Comparison of ENCODE assay signal across 1 cellular context in genomic region chr17:75442168-75443103, GRCh38.
TF ChIP-seq lines count a peak whose summit lies in the region.

No MANE protein-coding gene starts in this region.

TF ChIP-seq in HepG2, 621 proteins besides CTCF, POLR2A, EP300 and RAD21 (continued from another document):
- TF ChIP-seq SKIL (CRISPR knock-in tag; IDR thresholded peaks at IDR 0.05; ENCODE audit: borderline replicate concordance) (0 out of 2 replicates have a peak, but pooled peaks have one; percentile 55), ZNF337 (CRISPR knock-in tag; IDR thresholded peaks at IDR 0.05; ENCODE audit: borderline replicate concordance, low read depth) (no peak), MXD1 (CRISPR knock-in tag; IDR thresholded peaks at IDR 0.05) (no peak), ZNF7 (CRISPR knock-in tag; IDR thresholded peaks at IDR 0.05) (no peak), THYN1 (CRISPR knock-in tag; IDR thresholded peaks at IDR 0.05; ENCODE audit: borderline replicate concordance, low read depth) (no peak), SRF (IDR thresholded peaks at IDR 0.05; ENCODE audit: low read depth, low read length) (no peak), HDAC2 (CRISPR knock-in tag; IDR thresholded peaks at IDR 0.05) (0 out of 2 replicates have a peak, but pooled peaks have one; percentile 34), CEBPB (IDR thresholded peaks at IDR 0.05; ENCODE audit: borderline replicate concordance, low read depth, low read length) (peak; percentile 45; the same call in 1 of the 2 replicates), KDM3A (CRISPR knock-in tag; IDR thresholded peaks at IDR 0.05; ENCODE audit: low read depth) (0 out of 2 replicates have a peak, but pooled peaks have one; percentile 56), ARID5B (CRISPR knock-in tag; IDR thresholded peaks at IDR 0.05) (peak; percentile 68), ZBTB3 (CRISPR knock-in tag; IDR thresholded peaks at IDR 0.05; ENCODE audit: borderline replicate concordance, low read depth) (peak; percentile 85; the same call in 1 of the 2 replicates), NR2F6 (IDR thresholded peaks at IDR 0.05) (peak; percentile 66; the same call in 1 of the 2 replicates), NR2F6 (CRISPR knock-in tag; IDR thresholded peaks at IDR 0.05) (peak; percentile 75), NFKB2 (CRISPR knock-in tag; IDR thresholded peaks at IDR 0.05; ENCODE audit: borderline replicate concordance) (no peak), FOXP4 (CRISPR knock-in tag; IDR thresholded peaks at IDR 0.05) (peak; percentile 62), GTF3A (CRISPR knock-in tag; conservative IDR thresholded peaks at IDR 0.05) (no peak), ZFX (CRISPR knock-in tag; IDR thresholded peaks at IDR 0.05; ENCODE audit: low read depth) (peak; percentile 42; the same call in 1 of the 2 replicates), ZNF704 (CRISPR knock-in tag; IDR thresholded peaks at IDR 0.05; ENCODE audit: borderline replicate concordance) (no peak), ZNF367 (CRISPR knock-in tag; IDR thresholded peaks at IDR 0.05; ENCODE audit: borderline replicate concordance) (no peak), ZNF501 (CRISPR knock-in tag; IDR thresholded peaks at IDR 0.05) (peak; percentile 76)
